Comparison of ENCODE assay signal across 20 cellular contexts in genomic region chr4:39950861-39951481, GRCh38. TPM values are rescaled to one million over a fixed set of nuclear protein-coding genes. Genes with fewer than 3 reads are reported as not detected.
A peak's percentile ranks its signal among the peaks of the same experiment; 100 is the strongest.
DNase-seq lines count a peak whose midpoint lies in the region; TF ChIP-seq lines count a peak whose summit lies in the region.
"Had no signal": no experiment of that assay in that cellular context is flagged by ENCODE, and none has a peak within 500 bp of the region (broad histone marks: within the 10 kb centered on the region; RNA-seq: fewer than 3 reads in every experiment).

No MANE protein-coding gene starts in this region.

- TF ChIP-seq RAD21 in SK-N-SH (IDR thresholded peaks at IDR 0.05; ENCODE audit: low read length): no peak

- no peak for TF ChIP-seq POLR2A in testis (IDR thresholded peaks at IDR 0.05)

- no peak for DNase-seq in activated CD4-positive, alpha-beta memory T cell treated with anti-CD3 and anti-CD28 coated beads for 36 hours
- DNase-seq in activated CD4-positive, alpha-beta memory T cell treated with anti-CD3 and anti-CD28 coated beads, Interleukin-2, amount 10 ng/mL, durations not matched to agents 7 days and 5 days: no peak
- DNase-seq in D341Med (ENCODE audit: low spot score) (peak; percentile 57), SK-N-SH (peak; percentile 19), mesothelial cell of epicardium (ENCODE audit: low spot score in 2 of 2, unreplicated experiment in 2 of 2) (no peak), SIG-M5 treated with dmso at 0.1 percent for 504 hours (lab: John Stamatoyannopoulos, UW; ENCODE audit: unreplicated experiment) (no peak), NCI-H2081 treated with DMSO at 0.1 percent for 48 hours (lab: John Stamatoyannopoulos, UW) (no peak), testis (no peak)
- DNase-seq: activated CD4-positive, alpha-beta T cell treated with anti-CD3 and anti-CD28 coated beads, Interleukin-2, amount 50 U/mL, for 4 hours; activated T-cell treated with anti-CD3 and anti-CD28 coated beads, Interleukin-2, amount 50 U/mL, for 4 hours; MM.1S; NCI-H146; NCI-H748 treated with DMSO at 0.1 percent for 48 hours; occipital lobe; retina; stimulated activated CD4-positive, alpha-beta T cell treated with anti-CD3 and anti-CD28 coated beads, Interleukin-4, amount 100 ng/mL, for 1 hour; stomach; upper lobe of right lung had no signal

- H3K4me1 ChIP-seq in SK-N-SH (ENCODE audit: control insufficient read depth in 1 of 2, insufficient read depth in 2 of 2, low read depth in 1 of 2, low read length in 1 of 2): peaks cover 0 to 9% of the 10 kb centered on the region in 2 experiments; a peak in 2 of 4 replicates
- H3K4me1 ChIP-seq in testis: no peaks in the 10 kb centered on the region
- H3K4me1 ChIP-seq: breast epithelium had no signal

- H3K27ac ChIP-seq in SK-N-SH (ENCODE audit: low read depth in 2 of 2, low read length in 1 of 2): peak overlapping the region in 1 of 2 experiments; percentile 1; a peak in 1 of 4 replicates
- H3K27ac ChIP-seq in testis: no peak overlapping the region
- H3K27ac ChIP-seq: BLaER1, breast epithelium, stomach, upper lobe of right lung had no signal

- H3K36me3 Mint-ChIP-seq in activated CD4-positive, alpha-beta memory T cell treated with anti-CD3 and anti-CD28 coated beads for 36 hours: peaks cover 5% of the 10 kb centered on the region
- peaks cover 34% of the 10 kb centered on the region for H3K36me3 Mint-ChIP-seq in activated CD4-positive, alpha-beta memory T cell treated with anti-CD3 and anti-CD28 coated beads, Interleukin-2, amount 10 ng/mL, durations not matched to agents 7 days and 5 days (ENCODE audit: low read depth)
- peaks cover 12% of the 10 kb centered on the region for H3K36me3 Mint-ChIP-seq in mesothelial cell of epicardium

- H3K36me3 ChIP-seq in SK-N-SH (replicated peaks in 1 of 2; ENCODE audit: control insufficient read depth in 1 of 2, insufficient read depth in 2 of 2, low read length in 1 of 2) (peaks cover 0 to 3% of the 10 kb centered on the region in 2 experiments), testis (ENCODE audit: low read depth, missing control alignments) (no peaks in the 10 kb centered on the region)
- H3K36me3 ChIP-seq: breast epithelium, upper lobe of right lung had no signal

- H3K27me3 Mint-ChIP-seq in activated CD4-positive, alpha-beta memory T cell treated with anti-CD3 and anti-CD28 coated beads for 36 hours: no peaks in the 10 kb centered on the region
- H3K27me3 Mint-ChIP-seq in activated CD4-positive, alpha-beta memory T cell treated with anti-CD3 and anti-CD28 coated beads, Interleukin-2, amount 10 ng/mL, durations not matched to agents 7 days and 5 days: no peaks in the 10 kb centered on the region
- H3K27me3 Mint-ChIP-seq in mesothelial cell of epicardium (ENCODE audit: low read depth): no peaks in the 10 kb centered on the region

- H2AFZ ChIP-seq in SK-N-SH (ENCODE audit: low read depth): no peak overlapping the region

- peaks cover 50% of the 10 kb centered on the region for H3K4me1 Mint-ChIP-seq in activated CD4-positive, alpha-beta memory T cell treated with anti-CD3 and anti-CD28 coated beads for 36 hours (ENCODE audit: low read depth)
- H3K4me1 Mint-ChIP-seq in activated CD4-positive, alpha-beta memory T cell treated with anti-CD3 and anti-CD28 coated beads, Interleukin-2, amount 10 ng/mL, durations not matched to agents 7 days and 5 days: peaks cover 23% of the 10 kb centered on the region
- H3K4me1 Mint-ChIP-seq in mesothelial cell of epicardium: peaks cover 5% of the 10 kb centered on the region

- H3K9me2 ChIP-seq in SK-N-SH: no peaks in the 10 kb centered on the region

- H3K4me3 Mint-ChIP-seq in activated CD4-positive, alpha-beta memory T cell treated with anti-CD3 and anti-CD28 coated beads for 36 hours: no peak overlapping the region
- H3K4me3 Mint-ChIP-seq in activated CD4-positive, alpha-beta memory T cell treated with anti-CD3 and anti-CD28 coated beads, Interleukin-2, amount 10 ng/mL, durations not matched to agents 7 days and 5 days: no peak overlapping the region
- no peak overlapping the region for H3K4me3 Mint-ChIP-seq in mesothelial cell of epicardium
- H3K4me3 Mint-ChIP-seq: activated T-cell treated with anti-CD3 and anti-CD28 coated beads, Interleukin-2, amount 50 U/mL, for 4 hours had no signal

- no peak overlapping the region for H3K4me2 ChIP-seq in SK-N-SH
- H3K4me2 ChIP-seq: BLaER1 had no signal

- H3F3A ChIP-seq in SK-N-SH (replicated peaks; ENCODE audit: insufficient read depth): peaks cover 10% of the 10 kb centered on the region

- H3K27ac Mint-ChIP-seq in activated CD4-positive, alpha-beta memory T cell treated with anti-CD3 and anti-CD28 coated beads for 36 hours: peak overlapping the region; percentile 2
- no peak overlapping the region for H3K27ac Mint-ChIP-seq in activated CD4-positive, alpha-beta memory T cell treated with anti-CD3 and anti-CD28 coated beads, Interleukin-2, amount 10 ng/mL, durations not matched to agents 7 days and 5 days
- peak overlapping the region; percentile 34 for H3K27ac Mint-ChIP-seq in mesothelial cell of epicardium

- TF ChIP-seq CTCF in SK-N-SH (IDR thresholded peaks at IDR 0.05): no peak
- no peak for TF ChIP-seq CTCF in mesothelial cell of epicardium (IDR thresholded peaks at IDR 0.05; ENCODE audit: unreplicated experiment)
- no peak for TF ChIP-seq CTCF in testis (IDR thresholded peaks at IDR 0.05)

- intact Hi-C loops in activated CD4-positive, alpha-beta memory T cell treated with anti-CD3 and anti-CD28 coated beads for 36 hours (cut with micrococcal nuclease): no loop called here
- intact Hi-C loops in testis (cut with DNase I; ENCODE audit: low total_unique reads): no loop called here

- CTCF ChIA-PET in activated CD4-positive, alpha-beta memory T cell treated with anti-CD3 and anti-CD28 coated beads for 36 hours (lab: Charles Lee): no interaction called here
- CTCF ChIA-PET in activated CD4-positive, alpha-beta memory T cell treated with anti-CD3 and anti-CD28 coated beads, Interleukin-2, amount 10 ng/mL, durations not matched to agents 7 days and 5 days (lab: Charles Lee): interaction anchor here (0.7 kb wide), 1 partner anchor 61 kb away, joined by 4 read pairs; no protein-coding TSS in a partner anchor
- CTCF ChIA-PET in SK-N-SH (lab: Yijun Ruan, JAX): interaction anchor here (1.0 kb wide), 1 partner anchor 18 kb away, joined by 3 read pairs; no protein-coding TSS in a partner anchor

- no peak for TF ChIP-seq EP300 in SK-N-SH (IDR thresholded peaks at IDR 0.05; ENCODE audit: borderline replicate concordance in 1 of 2, low read depth in 1 of 2, low read length in 1 of 2)

- H3K9me3 ChIP-seq in SK-N-SH (no peaks in the 10 kb centered on the region), testis (no peaks in the 10 kb centered on the region)
- H3K9me3 ChIP-seq: BLaER1, breast epithelium, stomach, upper lobe of right lung had no signal

- H3K4me3 ChIP-seq in SK-N-SH (ENCODE audit: low read depth in 2 of 2, low read length in 1 of 2) (no peak overlapping the region), testis (no peak overlapping the region)
- H3K4me3 ChIP-seq: BLaER1, breast epithelium, stomach, upper lobe of right lung had no signal

- H3K27me3 ChIP-seq in SK-N-SH (ENCODE audit: insufficient read depth) (no peaks in the 10 kb centered on the region), testis (no peaks in the 10 kb centered on the region)
- H3K27me3 ChIP-seq: BLaER1, breast epithelium, stomach, upper lobe of right lung had no signal

- peaks cover 100% of the 10 kb centered on the region for H3K79me2 ChIP-seq in SK-N-SH (ENCODE audit: insufficient read depth)

- no peaks in the 10 kb centered on the region for H3K9me3 Mint-ChIP-seq in activated CD4-positive, alpha-beta memory T cell treated with anti-CD3 and anti-CD28 coated beads for 36 hours
- no peaks in the 10 kb centered on the region for H3K9me3 Mint-ChIP-seq in activated CD4-positive, alpha-beta memory T cell treated with anti-CD3 and anti-CD28 coated beads, Interleukin-2, amount 10 ng/mL, durations not matched to agents 7 days and 5 days
- H3K9me3 Mint-ChIP-seq in mesothelial cell of epicardium: no peaks in the 10 kb centered on the region
- H3K9me3 Mint-ChIP-seq: activated T-cell treated with anti-CD3 and anti-CD28 coated beads, Interleukin-2, amount 50 U/mL, for 4 hours had no signal

- H4K20me1 ChIP-seq in SK-N-SH (ENCODE audit: insufficient read depth): peaks cover 75% of the 10 kb centered on the region

- H3K9ac ChIP-seq in SK-N-SH: no peak overlapping the region
- H3K9ac ChIP-seq: BLaER1 had no signal

- POLR2A ChIA-PET in activated CD4-positive, alpha-beta memory T cell treated with anti-CD3 and anti-CD28 coated beads for 36 hours (lab: Charles Lee): no interaction called here
- POLR2A ChIA-PET in activated CD4-positive, alpha-beta memory T cell treated with anti-CD3 and anti-CD28 coated beads, Interleukin-2, amount 10 ng/mL, durations not matched to agents 7 days and 5 days (lab: Charles Lee): no interaction called here
- POLR2A ChIA-PET in SK-N-SH (lab: Yijun Ruan, JAX): interaction anchor here (0.6 kb wide), 1 partner anchor 52 kb away, joined by 3 read pairs; no protein-coding TSS in a partner anchor

TF ChIP-seq in SK-N-SH, 30 proteins besides CTCF, POLR2A, EP300 and RAD21 (continues in another document):
- TF ChIP-seq FOXJ3 (CRISPR knock-in tag; IDR thresholded peaks at IDR 0.05) (no peak), FOSL2 (IDR thresholded peaks at IDR 0.05; ENCODE audit: borderline replicate concordance, low read depth) (no peak), MAX (IDR thresholded peaks at IDR 0.05; ENCODE audit: low read depth) (no peak), TCF12 (IDR thresholded peaks at IDR 0.05) (no peak), RFX5 (IDR thresholded peaks at IDR 0.05; ENCODE audit: low read length) (no peak), GATA2 (CRISPR knock-in tag; IDR thresholded peaks at IDR 0.05) (peak; percentile 32; the same call in 1 of the 2 replicates)

RNA-seq across cellular contexts. Expression of gene PDS5A, which starts 26.7 kb away (rescaled TPM):
- total RNA-seq in activated CD4-positive, alpha-beta memory T cell treated with anti-CD3 and anti-CD28 coated beads for 36 hours: 100 to 1,000 TPM; 101 to 103 TPM
- total RNA-seq in activated CD4-positive, alpha-beta memory T cell treated with anti-CD3 and anti-CD28 coated beads, Interleukin-2, amount 10 ng/mL, durations not matched to agents 7 days and 5 days: 10 to 100 TPM; 97.8 to 99.6 TPM
- 14.1 and 18.1 TPM in 2 replicates for polyA plus RNA-seq in SK-N-SH (2012; rRNA removed)
- 22.0 and 23.7 TPM in 2 replicates for polyA plus RNA-seq in SK-N-SH (2012; cell fraction: cytosol; rRNA removed)
- polyA plus RNA-seq in SK-N-SH (2012; cell fraction: nucleus; rRNA removed): 10.5 and 21.5 TPM in 2 replicates
- total RNA-seq in mesothelial cell of epicardium: 78.4 to 86.6 TPM (median 79.8 TPM) in 3 replicates
- 10 to 100 TPM; 61.3 to 61.7 TPM for total RNA-seq in testis
- polyA plus RNA-seq in testis (ENCODE audit: insufficient read depth, low read depth, low replicate concordance): 20.7 TPM

Comparison
In these comparisons a context has a peak if more than half of its experiments do, and no peak if none do; other contexts are left out.
1. DNase-seq: peak in D341Med (single experiment) and SK-N-SH (single experiment); none in activated CD4-positive, alpha-beta memory T cell treated with anti-CD3 and anti-CD28 coated beads for 36 hours (single experiment), activated CD4-positive, alpha-beta memory T cell treated with anti-CD3 and anti-CD28 coated beads, Interleukin-2, amount 10 ng/mL, durations not matched to agents 7 days and 5 days (single experiment), mesothelial cell of epicardium (0 of 2), SIG-M5 treated with dmso at 0.1 percent for 504 hours (single experiment), NCI-H2081 treated with DMSO at 0.1 percent for 48 hours (single experiment) and testis (single experiment).